In genomic region chr19:34345934-34346333, GRCh38 we compare ENCODE assay signal across 8 cellular contexts. TPM values are rescaled to one million over a fixed set of nuclear protein-coding genes. Genes with fewer than 3 reads are reported as not detected.
DNase-seq lines count a peak whose midpoint lies in the region; ATAC-seq lines count a peak whose summit lies in the region.

No MANE protein-coding gene starts in this region.

- CTCF ChIA-PET in activated CD8-positive, alpha-beta T cell treated with anti-CD3 and anti-CD28 coated beads, Interleukin-2, amount 10 ng/mL, durations not matched to agents 7 days and 5 days (lab: Charles Lee) = interaction anchor here (0.6 to 2.4 kb wide), 32 partner anchors 8 to 304 kb away, joined by 3 to 15 read pairs (median 4); partner anchors contain the start of gene GPI

- peaks cover 21% of the 10 kb centered on the region for H3K36me3 Mint-ChIP-seq in activated CD8-positive, alpha-beta T cell treated with anti-CD3 and anti-CD28 coated beads, Interleukin-2, amount 10 ng/mL, durations not matched to agents 7 days and 5 days (ENCODE audit: low read depth)
- H3K36me3 Mint-ChIP-seq in stimulated activated effector memory CD8-positive, alpha-beta T cell treated with anti-CD3 and anti-CD28 coated beads, Interleukin-12 subunit alpha, Interleukin-12 subunit beta, amount 100 ng/mL, for 72 hours = peaks cover 45% of the 10 kb centered on the region

- ATAC-seq in activated CD8-positive, alpha-beta T cell treated with anti-CD3 and anti-CD28 coated beads, Interleukin-2, amount 10 ng/mL, durations not matched to agents 7 days and 5 days = peak; percentile 31
- ATAC-seq in stimulated activated effector memory CD8-positive, alpha-beta T cell treated with anti-CD3 and anti-CD28 coated beads, Interleukin-12 subunit alpha, Interleukin-12 subunit beta, amount 100 ng/mL, for 72 hours = peak; percentile 62
- no peak for ATAC-seq in HG02759 (IDR thresholded peaks at IDR 0.05; ENCODE audit: unreplicated experiment)

- DNase-seq in Ammon's horn (ENCODE audit: low spot score) = peak; percentile 86
- peak; percentile 96 for DNase-seq in H7
- DNase-seq in NCI-H524 treated with DMSO at 0.1 percent for 48 hours (lab: John Stamatoyannopoulos, UW) = peak; percentile 58
- DNase-seq in activated CD8-positive, alpha-beta T cell treated with anti-CD3 and anti-CD28 coated beads, Interleukin-2, amount 10 ng/mL, durations not matched to agents 7 days and 5 days = peak; percentile 77
- DNase-seq in effector memory CD4-positive, alpha-beta T cell = peak; percentile 33 to 45 (median 39)
- peak; percentile 74 for DNase-seq in middle frontal gyrus (ENCODE audit: extremely low spot score, low spot score)
- peak; percentile 68 to 88 for DNase-seq in stimulated activated effector memory CD8-positive, alpha-beta T cell treated with anti-CD3 and anti-CD28 coated beads, Interleukin-12 subunit alpha, Interleukin-12 subunit beta, amount 100 ng/mL, for 72 hours (ENCODE audit: low spot score in 2 of 2)

- no peak overlapping the region for H3K4me3 Mint-ChIP-seq in activated CD8-positive, alpha-beta T cell treated with anti-CD3 and anti-CD28 coated beads, Interleukin-2, amount 10 ng/mL, durations not matched to agents 7 days and 5 days
- no peak overlapping the region for H3K4me3 Mint-ChIP-seq in stimulated activated effector memory CD8-positive, alpha-beta T cell treated with anti-CD3 and anti-CD28 coated beads, Interleukin-12 subunit alpha, Interleukin-12 subunit beta, amount 100 ng/mL, for 72 hours

- no peaks in the 10 kb centered on the region for H3K9me3 Mint-ChIP-seq in activated CD8-positive, alpha-beta T cell treated with anti-CD3 and anti-CD28 coated beads, Interleukin-2, amount 10 ng/mL, durations not matched to agents 7 days and 5 days (ENCODE audit: insufficient read depth)
- H3K9me3 Mint-ChIP-seq in stimulated activated effector memory CD8-positive, alpha-beta T cell treated with anti-CD3 and anti-CD28 coated beads, Interleukin-12 subunit alpha, Interleukin-12 subunit beta, amount 100 ng/mL, for 72 hours = no peaks in the 10 kb centered on the region

- no peak overlapping the region for H3K27ac ChIP-seq in effector memory CD4-positive, alpha-beta T cell (ENCODE audit: insufficient read depth, low read length, poor library complexity, severe bottlenecking)

- H3K27me3 Mint-ChIP-seq in activated CD8-positive, alpha-beta T cell treated with anti-CD3 and anti-CD28 coated beads, Interleukin-2, amount 10 ng/mL, durations not matched to agents 7 days and 5 days (ENCODE audit: low read depth) = no peaks in the 10 kb centered on the region

- peaks cover 17% of the 10 kb centered on the region for H3K4me1 ChIP-seq in effector memory CD4-positive, alpha-beta T cell (ENCODE audit: control insufficient read depth, insufficient read depth, low read length, poor library complexity, severe bottlenecking)

- H3K4me1 Mint-ChIP-seq in activated CD8-positive, alpha-beta T cell treated with anti-CD3 and anti-CD28 coated beads, Interleukin-2, amount 10 ng/mL, durations not matched to agents 7 days and 5 days (ENCODE audit: low read depth) = peaks cover 27% of the 10 kb centered on the region
- H3K4me1 Mint-ChIP-seq in stimulated activated effector memory CD8-positive, alpha-beta T cell treated with anti-CD3 and anti-CD28 coated beads, Interleukin-12 subunit alpha, Interleukin-12 subunit beta, amount 100 ng/mL, for 72 hours = peaks cover 20% of the 10 kb centered on the region

- H3K36me3 ChIP-seq in H7 (replicated peaks; ENCODE audit: control insufficient read depth, insufficient read depth, low read length) = peaks cover 9% of the 10 kb centered on the region
- H3K36me3 ChIP-seq in effector memory CD4-positive, alpha-beta T cell (ENCODE audit: control insufficient read depth, insufficient read depth, low read length) = peaks cover 27% of the 10 kb centered on the region

- H3K27ac Mint-ChIP-seq in activated CD8-positive, alpha-beta T cell treated with anti-CD3 and anti-CD28 coated beads, Interleukin-2, amount 10 ng/mL, durations not matched to agents 7 days and 5 days = peak overlapping the region; percentile 9
- peak overlapping the region; percentile 15 for H3K27ac Mint-ChIP-seq in stimulated activated effector memory CD8-positive, alpha-beta T cell treated with anti-CD3 and anti-CD28 coated beads, Interleukin-12 subunit alpha, Interleukin-12 subunit beta, amount 100 ng/mL, for 72 hours

- no peaks in the 10 kb centered on the region for H3K9me3 ChIP-seq in effector memory CD4-positive, alpha-beta T cell (ENCODE audit: control insufficient read depth, low read length)

- H3K27me3 ChIP-seq in H7 (ENCODE audit: control insufficient read depth, insufficient read depth, low read length) = no peaks in the 10 kb centered on the region
- no peaks in the 10 kb centered on the region for H3K27me3 ChIP-seq in effector memory CD4-positive, alpha-beta T cell (replicated peaks; ENCODE audit: control insufficient read depth, insufficient read depth, low read length, poor library complexity, severe bottlenecking)

- no peak overlapping the region for H3K4me3 ChIP-seq in H7 (ENCODE audit: insufficient read depth, low read depth, low read length)
- H3K4me3 ChIP-seq in effector memory CD4-positive, alpha-beta T cell (ENCODE audit: insufficient read depth, low read depth, low read length, poor library complexity, severe bottlenecking) = no peak overlapping the region

- POLR2A ChIA-PET in activated CD8-positive, alpha-beta T cell treated with anti-CD3 and anti-CD28 coated beads, Interleukin-2, amount 10 ng/mL, durations not matched to agents 7 days and 5 days (lab: Charles Lee) = interaction anchor here (1.1 kb wide), 1 partner anchor 13 kb away, joined by 4 read pairs; no protein-coding TSS in a partner anchor

RNA-seq across cellular contexts. Expression of gene GPI, which starts 19.1 kb away (rescaled TPM):
- 192 and 212 TPM in 2 replicates for total RNA-seq in H7 (2014; rRNA removed; shearing (Covaris generic))
- 100 to 1,000 TPM; 661 to 697 TPM for total RNA-seq in activated CD8-positive, alpha-beta T cell treated with anti-CD3 and anti-CD28 coated beads, Interleukin-2, amount 10 ng/mL, durations not matched to agents 7 days and 5 days

RNA-seq across cellular contexts. Expression of gene PDCD2L, which starts 58.3 kb away (rescaled TPM):
- 50.8 and 64.0 TPM in 2 replicates for total RNA-seq in H7 (2014; rRNA removed; shearing (Covaris generic))
- total RNA-seq in activated CD8-positive, alpha-beta T cell treated with anti-CD3 and anti-CD28 coated beads, Interleukin-2, amount 10 ng/mL, durations not matched to agents 7 days and 5 days = 10 to 100 TPM; 12.9 to 13.3 TPM

Comparison
In these comparisons a context has a peak if more than half of its experiments do, and no peak if none do; other contexts are left out.
1. DNase-seq: peak in every context shown above with its lines; median percentile 96 in H7; 86 in Ammon's horn; 78 in stimulated activated effector memory CD8-positive, alpha-beta T cell treated with anti-CD3 and anti-CD28 coated beads, Interleukin-12 subunit alpha, Interleukin-12 subunit beta, amount 100 ng/mL, for 72 hours; 77 in activated CD8-positive, alpha-beta T cell treated with anti-CD3 and anti-CD28 coated beads, Interleukin-2, amount 10 ng/mL, durations not matched to agents 7 days and 5 days; 74 in middle frontal gyrus; 58 in NCI-H524 treated with DMSO at 0.1 percent for 48 hours; 39 in effector memory CD4-positive, alpha-beta T cell.